15 cellular contexts compared by ENCODE assay signal in the genomic region with DNA sequence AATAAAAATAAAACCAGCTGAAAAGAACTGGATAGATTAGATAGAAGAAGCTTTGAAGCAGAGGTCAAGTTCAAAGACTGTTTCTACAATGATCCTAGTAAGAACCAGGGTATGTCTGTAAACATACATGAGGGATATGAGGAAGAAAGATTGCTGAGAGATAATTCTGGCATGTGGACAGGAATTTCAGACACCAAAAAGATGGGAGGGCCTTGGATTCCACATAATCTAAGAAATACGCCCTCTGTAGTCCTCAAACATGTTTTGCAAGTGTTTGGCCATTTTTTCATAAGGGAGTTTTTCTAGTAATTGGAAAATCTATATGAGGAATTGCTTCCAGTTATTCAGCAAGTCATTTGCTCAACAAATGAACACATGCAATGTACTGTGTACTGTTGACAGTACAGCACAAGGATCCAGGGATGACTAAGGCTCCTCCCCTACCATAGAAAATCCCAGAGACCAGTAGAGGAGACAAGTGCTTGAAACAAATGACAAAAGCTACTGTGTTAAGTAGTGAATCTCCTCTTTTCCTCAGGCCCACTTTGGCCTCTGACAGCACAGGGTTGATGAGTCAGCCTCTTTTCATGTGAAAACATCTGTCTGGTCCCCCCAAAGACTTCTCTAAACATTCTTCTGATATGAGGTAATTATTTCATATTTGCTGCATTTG.
DNase-seq lines count a peak whose midpoint lies in the region; ATAC-seq and TF ChIP-seq lines count a peak whose summit lies in the region.
"Had no signal": no experiment of that assay in that cellular context is flagged by ENCODE, and none has a peak within 500 bp of the region (broad histone marks: within the 10 kb centered on the region; RNA-seq: fewer than 3 reads in every experiment).

No MANE protein-coding gene starts in this region.

- no peak overlapping the region for H3K27ac Mint-ChIP-seq in CD4-positive, alpha-beta memory T cell
- H3K27ac Mint-ChIP-seq: activated CD4-positive, alpha-beta memory T cell treated with anti-CD3 and anti-CD28 coated beads, Interleukin-2, amount 10 ng/mL, durations not matched to agents 7 days and 5 days; T-helper 1 cell treated with Interleukin-12 subunit alpha and Interleukin-12 subunit beta and Interleukin-4 antibody, amounts not matched to agents 30 μg/mL and 1 μg/mL, for 36 hours had no signal

- H3K9me3 ChIP-seq in SJCRH30 (replicated peaks) (no peaks in the 10 kb centered on the region), osteoblast (ENCODE audit: low read depth, low read length) (no peaks in the 10 kb centered on the region), body of pancreas (no peaks in the 10 kb centered on the region)
- H3K9me3 ChIP-seq in CD4-positive, alpha-beta memory T cell (ENCODE audit: control insufficient read depth in 1 of 2, low read length in 2 of 2) = no peaks in the 10 kb centered on the region
- H3K9me3 ChIP-seq: HAP-1, thoracic aorta had no signal

- peaks cover 0 to 4% (median 0%) of the 10 kb centered on the region in 8 donors for H3K9me3 Mint-ChIP-seq in CD4-positive, alpha-beta memory T cell
- H3K9me3 Mint-ChIP-seq: activated CD4-positive, alpha-beta memory T cell treated with anti-CD3 and anti-CD28 coated beads, Interleukin-2, amount 10 ng/mL, durations not matched to agents 7 days and 5 days; T-helper 1 cell treated with Interleukin-12 subunit alpha and Interleukin-12 subunit beta and Interleukin-4 antibody, amounts not matched to agents 30 μg/mL and 1 μg/mL, for 36 hours had no signal

- H3K36me3 Mint-ChIP-seq in CD4-positive, alpha-beta memory T cell = no peaks in the 10 kb centered on the region

- no peak for ATAC-seq in body of pancreas
- ATAC-seq in HG02678 (IDR thresholded peaks at IDR 0.05; ENCODE audit: unreplicated experiment) = no peak
- ATAC-seq: GM12878 had no signal

- H3K4me1 ChIP-seq in SJCRH30 = peaks cover 46% of the 10 kb centered on the region
- H3K4me1 ChIP-seq in osteoblast (ENCODE audit: insufficient read depth, low read length) = peaks cover 29% of the 10 kb centered on the region
- H3K4me1 ChIP-seq in body of pancreas = no peaks in the 10 kb centered on the region
- H3K4me1 ChIP-seq in CD4-positive, alpha-beta memory T cell (ENCODE audit: insufficient read depth, low read length) = no peaks in the 10 kb centered on the region
- H3K4me1 ChIP-seq: HAP-1 had no signal

- DNase-seq in GM03348 (ENCODE audit: low spot score) (peak; percentile 24), SJCRH30 (peak; percentile 78 to 88), fibroblast of the conjunctiva (ENCODE audit: low read depth) (peak; percentile 62), osteoblast (ENCODE audit: insufficient read length, low spot score, missing footprints) (peak; percentile 42), body of pancreas (no peak), NCI-H1092 treated with DMSO at 0.1 percent for 48 hours (lab: John Stamatoyannopoulos, UW) (no peak)
- no peak for DNase-seq in CD4-positive, alpha-beta memory T cell
- DNase-seq: activated CD4-positive, alpha-beta memory T cell treated with anti-CD3 and anti-CD28 coated beads, Interleukin-2, amount 10 ng/mL, durations not matched to agents 7 days and 5 days; activated naive CD4-positive, alpha-beta T cell treated with anti-CD3 and anti-CD28 coated beads, Interleukin-2, amount 50 U/mL, for 16 hours; NCI-H187 treated with DMSO at 0.1 percent for 48 hours had no signal

- TF ChIP-seq CTCF in osteoblast (IDR thresholded peaks at IDR 0.05; ENCODE audit: extremely low read depth, low read depth, low read length) (peak; percentile 33), body of pancreas (IDR thresholded peaks at IDR 0.05) (no peak)

- H4K20me1 ChIP-seq in osteoblast (ENCODE audit: insufficient read depth, low read length) = no peaks in the 10 kb centered on the region

- intact Hi-C loops in body of pancreas (cut with DNase I) = no loop called here
- intact Hi-C loops in CD4-positive, alpha-beta memory T cell (cut with micrococcal nuclease) = no loop called here

- H3K79me2 ChIP-seq in osteoblast (ENCODE audit: insufficient read depth, low read length) = no peaks in the 10 kb centered on the region

- POLR2A ChIA-PET in CD4-positive, alpha-beta memory T cell (lab: Charles Lee; ENCODE audit: partially characterized antibody) = no interaction called here

- H3K27me3 ChIP-seq in SJCRH30 (no peaks in the 10 kb centered on the region), osteoblast (ENCODE audit: insufficient read depth, low read length) (no peaks in the 10 kb centered on the region), body of pancreas (no peaks in the 10 kb centered on the region)
- no peaks in the 10 kb centered on the region for H3K27me3 ChIP-seq in CD4-positive, alpha-beta memory T cell (ENCODE audit: insufficient read depth, low read length)

- H3K36me3 ChIP-seq in SJCRH30 = no peaks in the 10 kb centered on the region
- H3K36me3 ChIP-seq in osteoblast (ENCODE audit: insufficient read depth, low read length) = no peaks in the 10 kb centered on the region
- H3K36me3 ChIP-seq in body of pancreas (replicated peaks in 1 of 2; ENCODE audit: insufficient read depth in 1 of 2, low read depth in 2 of 2) = no peaks in the 10 kb centered on the region
- no peaks in the 10 kb centered on the region for H3K36me3 ChIP-seq in CD4-positive, alpha-beta memory T cell (ENCODE audit: insufficient read depth, low read length)
- H3K36me3 ChIP-seq: HAP-1, thoracic aorta had no signal

- peak overlapping the region; percentile 16 for H3K4me2 ChIP-seq in osteoblast (ENCODE audit: insufficient read depth, low read length)

- no peak overlapping the region for H2AFZ ChIP-seq in osteoblast (ENCODE audit: low read length)

- H3K4me3 ChIP-seq in SJCRH30 (no peak overlapping the region), osteoblast (ENCODE audit: insufficient read depth, low read length) (no peak overlapping the region), body of pancreas (no peak overlapping the region)
- H3K4me3 ChIP-seq in CD4-positive, alpha-beta memory T cell (ENCODE audit: low read length in 2 of 2) = no peak overlapping the region
- H3K4me3 ChIP-seq: GM12878, HAP-1, thoracic aorta had no signal

- CTCF ChIA-PET in CD4-positive, alpha-beta memory T cell (lab: Charles Lee; ENCODE audit: partially characterized antibody) = no interaction called here

- no peaks in the 10 kb centered on the region for H3K27me3 Mint-ChIP-seq in CD4-positive, alpha-beta memory T cell
- H3K27me3 Mint-ChIP-seq: activated CD4-positive, alpha-beta memory T cell treated with anti-CD3 and anti-CD28 coated beads, Interleukin-2, amount 10 ng/mL, durations not matched to agents 7 days and 5 days had no signal

- 50 to 62% methylated on average over 1 of the region's 1 CpG for WGBS in body of pancreas, 2 donors

- H3K27ac ChIP-seq in SJCRH30 = peak overlapping the region; percentile 36
- peak overlapping the region; percentile 61 for H3K27ac ChIP-seq in osteoblast (ENCODE audit: low read depth, low read length)
- H3K27ac ChIP-seq in body of pancreas = no peak overlapping the region
- no peak overlapping the region for H3K27ac ChIP-seq in CD4-positive, alpha-beta memory T cell (ENCODE audit: low read depth, low read length)
- H3K27ac ChIP-seq: thoracic aorta had no signal

- TF ChIP-seq POLR2A in body of pancreas (IDR thresholded peaks at IDR 0.05) = no peak

- H3K4me1 Mint-ChIP-seq in CD4-positive, alpha-beta memory T cell = no peaks in the 10 kb centered on the region
- H3K4me1 Mint-ChIP-seq: activated CD4-positive, alpha-beta memory T cell treated with anti-CD3 and anti-CD28 coated beads, Interleukin-2, amount 10 ng/mL, durations not matched to agents 7 days and 5 days had no signal

- no peak overlapping the region for H3K4me3 Mint-ChIP-seq in CD4-positive, alpha-beta memory T cell
- H3K4me3 Mint-ChIP-seq: activated CD4-positive, alpha-beta memory T cell treated with anti-CD3 and anti-CD28 coated beads, Interleukin-2, amount 10 ng/mL, durations not matched to agents 7 days and 5 days; T-helper 1 cell treated with Interleukin-12 subunit alpha and Interleukin-12 subunit beta and Interleukin-4 antibody, amounts not matched to agents 30 μg/mL and 1 μg/mL, for 36 hours had no signal

Comparison
In these comparisons a context has a peak if more than half of its experiments do, and no peak if none do; other contexts are left out.
1. DNase-seq: peak in GM03348 (single experiment), SJCRH30 (2 of 2), fibroblast of the conjunctiva (single experiment) and osteoblast (single experiment); none in body of pancreas (0 of 4), CD4-positive, alpha-beta memory T cell (0 of 5) and NCI-H1092 treated with DMSO at 0.1 percent for 48 hours (single experiment).
2. H3K27ac ChIP-seq: peak in SJCRH30 (single experiment) and osteoblast (single experiment); none in body of pancreas (0 of 4) and CD4-positive, alpha-beta memory T cell (single experiment).